In genomic region chr20:31835977-31836852, GRCh38 we compare ENCODE assay signal across 1 cellular context.
A peak's percentile ranks its signal among the peaks of the same experiment; 100 is the strongest.
TF ChIP-seq lines count a peak whose summit lies in the region.

No MANE protein-coding gene starts in this region.

TF ChIP-seq in HepG2, 621 proteins besides CTCF, POLR2A, EP300 and RAD21 (continued from another document):
- TF ChIP-seq DZIP1 (CRISPR knock-in tag; IDR thresholded peaks at IDR 0.05) (no peak), TEF (CRISPR knock-in tag; IDR thresholded peaks at IDR 0.05) (no peak), PPARG (CRISPR knock-in tag; conservative IDR thresholded peaks at IDR 0.05) (no peak), ZNF326 (CRISPR knock-in tag; IDR thresholded peaks at IDR 0.05; ENCODE audit: borderline replicate concordance) (no peak), ZNF737 (CRISPR knock-in tag; IDR thresholded peaks at IDR 0.05; ENCODE audit: borderline replicate concordance) (no peak), KLF9 (CRISPR knock-in tag; IDR thresholded peaks at IDR 0.05; ENCODE audit: low read depth) (no peak), ZNF253 (CRISPR knock-in tag; IDR thresholded peaks at IDR 0.05; ENCODE audit: borderline replicate concordance) (no peak), FUBP1 (CRISPR knock-in tag; IDR thresholded peaks at IDR 0.05; ENCODE audit: borderline replicate concordance) (no peak), THAP11 (CRISPR knock-in tag; IDR thresholded peaks at IDR 0.05) (peak; percentile 46; the same call in 1 of the 2 replicates), ZNF740 (CRISPR knock-in tag; IDR thresholded peaks at IDR 0.05) (no peak), HNF1A (IDR thresholded peaks at IDR 0.05; ENCODE audit: low read depth) (no peak), HNF1A (CRISPR knock-in tag; IDR thresholded peaks at IDR 0.05; ENCODE audit: borderline replicate concordance) (no peak), CEBPZ (IDR thresholded peaks at IDR 0.05; ENCODE audit: low read length) (no peak), ATF7 (IDR thresholded peaks at IDR 0.05) (no peak), ATF7 (CRISPR knock-in tag; IDR thresholded peaks at IDR 0.05) (no peak), GMEB2 (CRISPR knock-in tag; IDR thresholded peaks at IDR 0.05; ENCODE audit: low read depth) (no peak)
TF ChIP-seq in HepG2: peak in this region for 95.
